Comparison of ENCODE assay signal across 16 cellular contexts in genomic region chr1:110348050-110348449, GRCh38. TPM values are rescaled to one million over a fixed set of nuclear protein-coding genes. Genes with fewer than 3 reads are reported as not detected.
A peak's percentile ranks its signal among the peaks of the same experiment; 100 is the strongest.
DNase-seq lines count a peak whose midpoint lies in the region; ATAC-seq, FAIRE-seq and TF ChIP-seq lines count a peak whose summit lies in the region.
"Had no signal": no experiment of that assay in that cellular context is flagged by ENCODE, and none has a peak within 500 bp of the region (broad histone marks: within the 10 kb centered on the region; RNA-seq: fewer than 3 reads in every experiment).

No MANE protein-coding gene starts in this region.

- DNase-seq in HepG2 (ENCODE audit: low spot score) (no peak), right lobe of liver (no peak), iris pigment epithelial cell (ENCODE audit: low read depth) (peak; percentile 18), prostate gland (ENCODE audit: low spot score) (no peak), kidney glomerular epithelial cell (lab: John Stamatoyannopoulos, UW) (no peak), NCI-H2227 treated with DMSO at 0.1 percent for 48 hours (lab: John Stamatoyannopoulos, UW) (no peak)
- DNase-seq in activated CD4-positive, CD25-positive, alpha-beta regulatory T cell treated with anti-CD3 and anti-CD28 coated beads, Interleukin-2, amount 50 U/mL, for 72 hours = no peak
- DNase-seq: islet precursor cell, NCI-H1930, NCI-H748 treated with DMSO at 0.1 percent for 48 hours, SIG-M5 had no signal

- no peak overlapping the region for H3K9ac ChIP-seq in HepG2 (ENCODE audit: insufficient read depth, low read depth, low read length)

- FAIRE-seq in HepG2 (lab: Jason Lieb, UNC) = no peak
- FAIRE-seq: bronchial epithelial cell, GM19239 had no signal

- POLR2A ChIA-PET in HepG2 (lab: Yijun Ruan, JAX) = interaction anchor here (4.6 kb wide), 1 partner anchor 9 kb away, joined by 29 read pairs; the partner anchor contains the start of gene RBM15

- H3K36me3 Mint-ChIP-seq in activated T-helper 17 cell treated with anti-CD3 and anti-CD28 coated beads, Interleukin-2, amount 50 U/mL, for 72 hours (ENCODE audit: low read depth) = peaks cover 27% of the 10 kb centered on the region

- TF ChIP-seq POLR2A in HepG2 (IDR thresholded peaks at IDR 0.05; ENCODE audit: insufficient read depth in 1 of 2, low read depth in 2 of 2, low read length in 2 of 2) (no peak), right lobe of liver (IDR thresholded peaks at IDR 0.05) (no peak), prostate gland (IDR thresholded peaks at IDR 0.05) (no peak)

- H3K4me1 ChIP-seq in HepG2 (ENCODE audit: insufficient read depth, low read length) = peaks cover 82% of the 10 kb centered on the region
- peaks cover 0 to 44% (median 11%) of the 10 kb centered on the region in 4 donors for H3K4me1 ChIP-seq in right lobe of liver
- H3K4me1 ChIP-seq in prostate gland (replicated peaks) = peaks cover 6% of the 10 kb centered on the region

- in situ Hi-C loops in HepG2 (cut with HindIII; ENCODE audit: extremely low pct_ligation_motif_present, low pct_unique_long_range_greater_than_20kb) = no loop called here

- intact Hi-C loops in HepG2 (cut with micrococcal nuclease; ENCODE audit: unreplicated experiment) (no loop called here), right lobe of liver (cut with DNase I) (loop anchor here in 1 of 2 donors (10.0 kb wide), 1 partner anchor 47 kb away; the partner anchor contains the start of gene SLC16A4), prostate gland (cut with DNase I) (no loop called here)

- 58% methylated on average over 2 of the region's 2 CpGs for WGBS in HepG2 (ENCODE audit: low lambda C conversion rate)
- 32% methylated on average over 2 of the region's 2 CpGs for WGBS in right lobe of liver (ENCODE audit: insufficient coverage, low coverage, low lambda C conversion rate, missing lambda C conversion rate)
- WGBS in prostate gland = 36% methylated on average over 2 of the region's 2 CpGs

- CTCF ChIA-PET in HepG2 (lab: Yijun Ruan, JAX; ENCODE audit: low intra/inter-chr PET ratio, low total read pairs) = no interaction called here

- H3K79me2 ChIP-seq in HepG2 (ENCODE audit: insufficient read depth, low read length) = peaks cover 95% of the 10 kb centered on the region

- H3K9me3 Mint-ChIP-seq in activated T-helper 17 cell treated with anti-CD3 and anti-CD28 coated beads, Interleukin-2, amount 50 U/mL, for 72 hours = no peaks in the 10 kb centered on the region

- BruUV-seq in HepG2 (replicated peaks; lab: Mats Ljungman, UMichigan) = no TSS peak

- H3K9me3 ChIP-seq in HepG2 (ENCODE audit: low read length) (no peaks in the 10 kb centered on the region), right lobe of liver (no peaks in the 10 kb centered on the region), prostate gland (no peaks in the 10 kb centered on the region)

- H3K4me2 ChIP-seq in HepG2 (ENCODE audit: low read depth, low read length) = peak overlapping the region; percentile 38

- H3K27ac ChIP-seq in HepG2 (ENCODE audit: extremely low read length, insufficient read depth, low read length) (peak overlapping the region; percentile 12), right lobe of liver (no peak overlapping the region), prostate gland (no peak overlapping the region)
- H3K27ac ChIP-seq: C4-2B, VCaP had no signal

- H3K27ac Mint-ChIP-seq in activated T-helper 17 cell treated with anti-CD3 and anti-CD28 coated beads, Interleukin-2, amount 50 U/mL, for 72 hours = no peak overlapping the region

- H3K4me1 Mint-ChIP-seq in activated T-helper 17 cell treated with anti-CD3 and anti-CD28 coated beads, Interleukin-2, amount 50 U/mL, for 72 hours = peaks cover 41% of the 10 kb centered on the region

- peak overlapping the region; percentile 64 for H3K4me3 Mint-ChIP-seq in activated T-helper 17 cell treated with anti-CD3 and anti-CD28 coated beads, Interleukin-2, amount 50 U/mL, for 72 hours

- H3K27me3 ChIP-seq in HepG2 (ENCODE audit: control insufficient read depth in 1 of 2, insufficient read depth in 2 of 2, low read length in 2 of 2) = no peaks in the 10 kb centered on the region
- no peaks in the 10 kb centered on the region for H3K27me3 ChIP-seq in right lobe of liver
- no peaks in the 10 kb centered on the region for H3K27me3 ChIP-seq in prostate gland (replicated peaks; ENCODE audit: insufficient read depth)

- ATAC-seq in HepG2 = no peak
- no peak for ATAC-seq in right lobe of liver
- ATAC-seq in activated T-helper 17 cell treated with anti-CD3 and anti-CD28 coated beads, Interleukin-2, amount 50 U/mL, for 72 hours (replicated peaks) = no peak

- H4K20me1 ChIP-seq in HepG2 (ENCODE audit: insufficient read depth, low read length) = peaks cover 32% of the 10 kb centered on the region

- H3K36me3 ChIP-seq in HepG2 (replicated peaks in 1 of 2; ENCODE audit: control insufficient read depth in 1 of 2, insufficient read depth in 2 of 2, low read length in 2 of 2) = peaks cover 2 to 20% of the 10 kb centered on the region in 2 experiments; a peak in 3 of 5 replicates
- peaks cover 0 to 4% (median 1%) of the 10 kb centered on the region in 4 donors for H3K36me3 ChIP-seq in right lobe of liver
- H3K36me3 ChIP-seq in prostate gland = no peaks in the 10 kb centered on the region

- H2AFZ ChIP-seq in HepG2 (ENCODE audit: low read length) = no peak overlapping the region

- TF ChIP-seq CTCF in HepG2 (CRISPR knock-in tag; IDR thresholded peaks at IDR 0.05) = no peak
- TF ChIP-seq CTCF in right lobe of liver (IDR thresholded peaks at IDR 0.05) = no peak
- no peak for TF ChIP-seq CTCF in prostate gland (IDR thresholded peaks at IDR 0.05)

- no peak for TF ChIP-seq RAD21 in HepG2 (CRISPR knock-in tag; IDR thresholded peaks at IDR 0.05)

- no peaks in the 10 kb centered on the region for H3K27me3 Mint-ChIP-seq in activated T-helper 17 cell treated with anti-CD3 and anti-CD28 coated beads, Interleukin-2, amount 50 U/mL, for 72 hours

- H3K4me3 ChIP-seq in HepG2 (replicated peaks in 1 of 3; ENCODE audit: insufficient read depth in 1 of 3, low read depth in 2 of 3, low read length in 3 of 3) (peak overlapping the region in 1 of 3 experiments; percentile 27; a peak in 2 of 6 replicates), right lobe of liver (no peak overlapping the region), prostate gland (no peak overlapping the region)

- TF ChIP-seq EP300 in HepG2 (IDR thresholded peaks at IDR 0.05; ENCODE audit: low read depth in 2 of 2, low read length in 2 of 2) = no peak
- TF ChIP-seq EP300 in HepG2 (CRISPR knock-in tag; IDR thresholded peaks at IDR 0.05; ENCODE audit: borderline replicate concordance) = no peak

RNA-seq across cellular contexts. Expression of gene RBM15, which starts 8.9 kb away (rescaled TPM):
- total RNA-seq in HepG2 (2016; rRNA removed; fragmentation: Illumina TruSeq; extraction: Trizol) (35.2 and 36.4 TPM in 2 replicates), right lobe of liver (10 to 100 TPM in 5 of 6 experiments, 1 to 10 TPM in 1; 8.9 to 15.1 (median 12.2) TPM), prostate gland (10 to 100 TPM; 18.7 to 42.6 TPM)
- total RNA-seq in HepG2 (2016; cell fraction: cytosol; rRNA removed; fragmentation: Illumina TruSeq; extraction: Trizol; ENCODE audit: low read depth) = 2.1 and 2.5 TPM in 2 replicates
- total RNA-seq in HepG2 (2016; cell fraction: insoluble cytoplasmic fraction; rRNA removed; fragmentation: Illumina TruSeq; extraction: Trizol) = 31.0 and 35.2 TPM in 2 replicates
- total RNA-seq in HepG2 (2016; cell fraction: membrane; rRNA removed; fragmentation: Illumina TruSeq; extraction: Trizol) = 7.5 and 9.4 TPM in 2 replicates
- 64.6 and 75.1 TPM in 2 replicates for total RNA-seq in HepG2 (2016; cell fraction: nucleus; rRNA removed; fragmentation: Illumina TruSeq; extraction: Trizol)
- 12.1 and 13.5 TPM in 2 replicates for polyA plus RNA-seq in HepG2 (2011; rRNA removed)
- polyA plus RNA-seq in HepG2 (2011; cell fraction: cytosol; rRNA removed) = 8.3 and 10.1 TPM in 2 replicates
- polyA plus RNA-seq in HepG2 (2011; cell fraction: nucleus; rRNA removed) = 23.5 and 29.1 TPM in 2 replicates
- polyA plus RNA-seq in HepG2 (2012) = 4.6 and 5.4 TPM in 2 replicates
- 0.16 and 0.34 TPM in 2 replicates for polyA plus RNA-seq in HepG2 (2016; cell fraction: cytosol; fragmentation: Illumina TruSeq; extraction: Trizol; ENCODE audit: low read depth)
- 9.6 TPM in 2 replicates for polyA plus RNA-seq in HepG2 (2016; cell fraction: insoluble cytoplasmic fraction; fragmentation: Illumina TruSeq; extraction: Trizol; ENCODE audit: low read depth)
- 1.00 and 1.3 TPM in 2 replicates for polyA plus RNA-seq in HepG2 (2016; cell fraction: membrane; fragmentation: Illumina TruSeq; extraction: Trizol; ENCODE audit: low read depth)
- polyA plus RNA-seq in HepG2 (2016; cell fraction: nucleus; fragmentation: Illumina TruSeq; extraction: Trizol; ENCODE audit: insufficient read depth, low read depth) = 12.8 and 15.7 TPM in 2 replicates
- polyA minus RNA-seq in HepG2 (2011; rRNA and poly(A)+ RNA removed; ENCODE audit: low replicate concordance) = 97.0 and 222 TPM in 2 replicates
- 20.9 and 22.2 TPM in 2 replicates for polyA minus RNA-seq in HepG2 (2011; cell fraction: cytosol; rRNA and poly(A)+ RNA removed)
- 154 and 171 TPM in 2 replicates for polyA minus RNA-seq in HepG2 (2011; cell fraction: nucleus; rRNA and poly(A)+ RNA removed)
- total RNA-seq in activated T-helper 17 cell treated with anti-CD3 and anti-CD28 coated beads, Interleukin-2, amount 50 U/mL, for 72 hours = 10 to 100 TPM; 61.8 to 86.2 TPM

RNA-seq across cellular contexts. Expression of gene SLC16A4, which starts 42.8 kb away (rescaled TPM):
- 0.60 and 1.1 TPM in 2 replicates for total RNA-seq in HepG2 (2016; rRNA removed; fragmentation: Illumina TruSeq; extraction: Trizol)
- total RNA-seq in HepG2 (2016; cell fraction: cytosol; rRNA removed; fragmentation: Illumina TruSeq; extraction: Trizol; ENCODE audit: low read depth) = 0.20 and 0.26 TPM in 2 replicates
- 0.49 and 0.63 TPM in 2 replicates for total RNA-seq in HepG2 (2016; cell fraction: insoluble cytoplasmic fraction; rRNA removed; fragmentation: Illumina TruSeq; extraction: Trizol)
- total RNA-seq in HepG2 (2016; cell fraction: membrane; rRNA removed; fragmentation: Illumina TruSeq; extraction: Trizol) = 0.68 and 0.83 TPM in 2 replicates
- 0.72 and 1.0 TPM in 2 replicates for total RNA-seq in HepG2 (2016; cell fraction: nucleus; rRNA removed; fragmentation: Illumina TruSeq; extraction: Trizol)
- 1.5 and 1.6 TPM in 2 replicates for polyA plus RNA-seq in HepG2 (2011; rRNA removed)
- polyA plus RNA-seq in HepG2 (2011; cell fraction: cytosol; rRNA removed) = 0.63 and 1.4 TPM in 2 replicates
- polyA plus RNA-seq in HepG2 (2011; cell fraction: nucleus; rRNA removed) = 0.55 and 0.80 TPM in 2 replicates
- polyA plus RNA-seq in HepG2 (2012) = 0.76 and 1.2 TPM in 2 replicates
- 0.19 and 0.45 TPM in 2 replicates for polyA plus RNA-seq in HepG2 (2016; cell fraction: cytosol; fragmentation: Illumina TruSeq; extraction: Trizol; ENCODE audit: low read depth)
- 0.30 and 0.36 TPM in 2 replicates for polyA plus RNA-seq in HepG2 (2016; cell fraction: insoluble cytoplasmic fraction; fragmentation: Illumina TruSeq; extraction: Trizol; ENCODE audit: low read depth)
- polyA plus RNA-seq in HepG2 (2016; cell fraction: membrane; fragmentation: Illumina TruSeq; extraction: Trizol; ENCODE audit: low read depth) = 0.24 and 0.27 TPM in 2 replicates
- polyA plus RNA-seq in HepG2 (2016; cell fraction: nucleus; fragmentation: Illumina TruSeq; extraction: Trizol; ENCODE audit: insufficient read depth, low read depth) = 0.74 and 0.92 TPM in 2 replicates
- polyA minus RNA-seq in HepG2 (2011; rRNA and poly(A)+ RNA removed; ENCODE audit: low replicate concordance) = 0.54 and 2.2 TPM in 2 replicates
- polyA minus RNA-seq in HepG2 (2011; cell fraction: cytosol; rRNA and poly(A)+ RNA removed) = 1.6 and 1.7 TPM in 2 replicates
- 0.77 and 0.99 TPM in 2 replicates for polyA minus RNA-seq in HepG2 (2011; cell fraction: nucleus; rRNA and poly(A)+ RNA removed)
- total RNA-seq in right lobe of liver = 1 to 10 TPM in 5 of 6 experiments, under 1 TPM in 1; 0.49 to 4.0 (median 3.4) TPM
- total RNA-seq in activated T-helper 17 cell treated with anti-CD3 and anti-CD28 coated beads, Interleukin-2, amount 50 U/mL, for 72 hours = under 1 TPM; 0.19 to 0.58 TPM
- total RNA-seq in prostate gland = 1 to 10 TPM; 1.7 to 9.0 TPM

RNA-seq across cellular contexts. Expression of gene LAMTOR5, which starts 59.4 kb away (rescaled TPM):
- 96.7 and 152 TPM in 2 replicates for total RNA-seq in HepG2 (2016; rRNA removed; fragmentation: Illumina TruSeq; extraction: Trizol)
- 61.9 and 65.5 TPM in 2 replicates for total RNA-seq in HepG2 (2016; cell fraction: cytosol; rRNA removed; fragmentation: Illumina TruSeq; extraction: Trizol; ENCODE audit: low read depth)
- 105 and 145 TPM in 2 replicates for total RNA-seq in HepG2 (2016; cell fraction: insoluble cytoplasmic fraction; rRNA removed; fragmentation: Illumina TruSeq; extraction: Trizol)
- total RNA-seq in HepG2 (2016; cell fraction: membrane; rRNA removed; fragmentation: Illumina TruSeq; extraction: Trizol) = 96.4 and 97.4 TPM in 2 replicates
- 46.3 and 47.2 TPM in 2 replicates for total RNA-seq in HepG2 (2016; cell fraction: nucleus; rRNA removed; fragmentation: Illumina TruSeq; extraction: Trizol)
- 346 and 400 TPM in 2 replicates for polyA plus RNA-seq in HepG2 (2011; rRNA removed)
- polyA plus RNA-seq in HepG2 (2011; cell fraction: cytosol; rRNA removed) = 412 and 427 TPM in 2 replicates
- polyA plus RNA-seq in HepG2 (2011; cell fraction: nucleus; rRNA removed) = 90.6 and 96.5 TPM in 2 replicates
- polyA plus RNA-seq in HepG2 (2012) = 204 and 237 TPM in 2 replicates
- 107 and 129 TPM in 2 replicates for polyA plus RNA-seq in HepG2 (2016; cell fraction: cytosol; fragmentation: Illumina TruSeq; extraction: Trizol; ENCODE audit: low read depth)
- 246 and 265 TPM in 2 replicates for polyA plus RNA-seq in HepG2 (2016; cell fraction: insoluble cytoplasmic fraction; fragmentation: Illumina TruSeq; extraction: Trizol; ENCODE audit: low read depth)
- polyA plus RNA-seq in HepG2 (2016; cell fraction: membrane; fragmentation: Illumina TruSeq; extraction: Trizol; ENCODE audit: low read depth) = 142 and 171 TPM in 2 replicates
- polyA plus RNA-seq in HepG2 (2016; cell fraction: nucleus; fragmentation: Illumina TruSeq; extraction: Trizol; ENCODE audit: insufficient read depth, low read depth) = 118 and 126 TPM in 2 replicates
- 90.1 and 139 TPM in 2 replicates for polyA minus RNA-seq in HepG2 (2011; rRNA and poly(A)+ RNA removed; ENCODE audit: low replicate concordance)
- polyA minus RNA-seq in HepG2 (2011; cell fraction: cytosol; rRNA and poly(A)+ RNA removed) = 38.0 and 45.5 TPM in 2 replicates
- 36.7 and 44.5 TPM in 2 replicates for polyA minus RNA-seq in HepG2 (2011; cell fraction: nucleus; rRNA and poly(A)+ RNA removed)
- 10 to 100 TPM; 47.6 to 81.4 (median 53.9) TPM for total RNA-seq in right lobe of liver
- total RNA-seq in activated T-helper 17 cell treated with anti-CD3 and anti-CD28 coated beads, Interleukin-2, amount 50 U/mL, for 72 hours = 100 to 1,000 TPM; 150 to 172 TPM
- 100 to 1,000 TPM in 1 of 2 donors, 10 to 100 TPM in 1; 86.6 to 132 TPM for total RNA-seq in prostate gland
